7 cellular contexts compared by ENCODE assay signal in genomic region chr2:16396986-16397385, GRCh38.
"Had no signal": no experiment of that assay in that cellular context is flagged by ENCODE, and none has a peak within 500 bp of the region (broad histone marks: within the 10 kb centered on the region; RNA-seq: fewer than 3 reads in every experiment).

No MANE protein-coding gene starts in this region.

- ATAC-seq: GM12878 had no signal

- FAIRE-seq: G401.6, GM12878, GM12892, GM18507, GM19239 had no signal

- H3K4me3 ChIP-seq: GM12878 had no signal

- DNase-seq: GDM1, GF-D8 had no signal
